ENCODE assay signal across 11 cellular contexts in the genomic region with DNA sequence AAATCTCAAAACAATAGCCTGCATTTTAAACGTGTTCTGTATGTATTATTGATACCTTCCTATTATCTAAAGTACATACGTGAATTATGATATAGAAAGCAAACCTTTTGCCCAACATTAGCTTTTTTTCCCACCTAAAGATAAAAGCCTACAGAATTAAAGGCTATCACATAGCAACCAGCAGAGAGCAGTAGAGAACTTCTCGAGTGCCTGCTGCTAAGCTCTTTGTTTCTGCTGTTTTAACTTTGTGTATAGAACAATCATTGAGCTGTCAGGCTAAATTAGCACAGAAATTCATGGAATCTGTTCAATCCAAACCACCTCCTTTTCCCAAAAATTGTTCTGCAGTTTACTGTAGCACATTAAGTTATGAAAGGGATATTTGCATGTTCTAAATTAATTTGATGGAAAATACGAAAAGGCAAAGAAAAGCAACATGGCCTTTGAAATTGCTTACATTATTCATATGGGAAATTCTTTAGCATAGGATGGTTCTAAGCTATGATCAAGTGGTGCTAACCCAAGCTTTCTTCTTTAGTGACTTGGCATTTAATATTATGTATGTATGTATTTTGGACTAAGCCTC.
DNase-seq lines count a peak whose midpoint lies in the region; ATAC-seq and TF ChIP-seq lines count a peak whose summit lies in the region.
"Had no signal": no experiment of that assay in that cellular context is flagged by ENCODE, and none has a peak within 500 bp of the region (broad histone marks: within the 10 kb centered on the region; RNA-seq: fewer than 3 reads in every experiment).

No MANE protein-coding gene starts in this region.

- H3K9me3 ChIP-seq in naive thymus-derived CD4-positive, alpha-beta T cell (ENCODE audit: control insufficient read depth in 2 of 3, low read length in 3 of 3) = no peaks in the 10 kb centered on the region
- no peaks in the 10 kb centered on the region for H3K9me3 ChIP-seq in gastrocnemius medialis

- ATAC-seq in GM18867 (IDR thresholded peaks at IDR 0.05; ENCODE audit: unreplicated experiment) (peak; percentile 75), gastrocnemius medialis (no peak)
- ATAC-seq in naive thymus-derived CD4-positive, alpha-beta T cell = no peak

- no peak overlapping the region for H3K4me3 ChIP-seq in cardiac fibroblast (replicated peaks in 1 of 2; ENCODE audit: low read depth in 2 of 2, low read length in 2 of 2)
- H3K4me3 ChIP-seq in naive thymus-derived CD4-positive, alpha-beta T cell (ENCODE audit: low read length) = no peak overlapping the region
- no peak overlapping the region for H3K4me3 ChIP-seq in gastrocnemius medialis

- DNase-seq in AML-193 (lab: John Stamatoyannopoulos, UW) (peak; percentile 23 to 26), NCI-H446 treated with DMSO at 0.1 percent for 48 hours (lab: John Stamatoyannopoulos, UW) (peak; percentile 40), cardiac fibroblast (ENCODE audit: low read depth in 2 of 2) (peak; percentile 57 to 58), gastrocnemius medialis (no peak), NCI-H1930 (lab: John Stamatoyannopoulos, UW) (no peak)
- DNase-seq in naive thymus-derived CD4-positive, alpha-beta T cell = peak in 6 of 9 donors; percentile 21 to 55 (median 39)
- no peak for DNase-seq in activated CD4-positive, alpha-beta memory T cell treated with anti-CD3 and anti-CD28 coated beads, Interleukin-2, amount 10 ng/mL, durations not matched to agents 7 days and 5 days

- peaks cover 0 to 15% (median 4%) of the 10 kb centered on the region in 11 donors for H3K9me3 Mint-ChIP-seq in naive thymus-derived CD4-positive, alpha-beta T cell
- H3K9me3 Mint-ChIP-seq in activated CD4-positive, alpha-beta memory T cell treated with anti-CD3 and anti-CD28 coated beads, Interleukin-2, amount 10 ng/mL, durations not matched to agents 7 days and 5 days = no peaks in the 10 kb centered on the region

- TF ChIP-seq POLR2A in gastrocnemius medialis (IDR thresholded peaks at IDR 0.05) = no peak

- H3K27ac ChIP-seq in naive thymus-derived CD4-positive, alpha-beta T cell (ENCODE audit: low read depth, low read length) = no peak overlapping the region
- no peak overlapping the region for H3K27ac ChIP-seq in gastrocnemius medialis
- H3K27ac ChIP-seq: epithelial cell of prostate, HL-60 had no signal

- peaks cover 0 to 8% (median 4%) of the 10 kb centered on the region in 5 donors for H3K27me3 Mint-ChIP-seq in naive thymus-derived CD4-positive, alpha-beta T cell
- H3K27me3 Mint-ChIP-seq in activated CD4-positive, alpha-beta memory T cell treated with anti-CD3 and anti-CD28 coated beads, Interleukin-2, amount 10 ng/mL, durations not matched to agents 7 days and 5 days = peaks cover 5% of the 10 kb centered on the region

- TF ChIP-seq CTCF in cardiac fibroblast (IDR thresholded peaks at IDR 0.05; ENCODE audit: low read depth, low read length) = peak; percentile 64
- peak in 1 of 5 experiments; percentile 18 for TF ChIP-seq CTCF in gastrocnemius medialis (IDR thresholded peaks at IDR 0.05 in 4 of 5, conservative IDR thresholded peaks at IDR 0.05 in 1 of 5)

- no peak overlapping the region for H3K4me3 Mint-ChIP-seq in naive thymus-derived CD4-positive, alpha-beta T cell
- no peak overlapping the region for H3K4me3 Mint-ChIP-seq in activated CD4-positive, alpha-beta memory T cell treated with anti-CD3 and anti-CD28 coated beads, Interleukin-2, amount 10 ng/mL, durations not matched to agents 7 days and 5 days
- H3K4me3 Mint-ChIP-seq: stimulated activated naive CD8-positive, alpha-beta T cell treated with anti-CD3 and anti-CD28 coated beads, Interleukin-15, Interleukin-2, amounts not matched to agents 100 ng/mL and 50 ng/mL, for 24 hours had no signal

- H3K4me1 ChIP-seq in naive thymus-derived CD4-positive, alpha-beta T cell (ENCODE audit: control insufficient read depth in 2 of 2, insufficient read depth in 2 of 2, low read length in 2 of 2) = no peaks in the 10 kb centered on the region
- H3K4me1 ChIP-seq in gastrocnemius medialis = no peaks in the 10 kb centered on the region

- H3K4me1 Mint-ChIP-seq in naive thymus-derived CD4-positive, alpha-beta T cell = peaks cover 0 to 17% (median 13%) of the 10 kb centered on the region in 7 donors
- no peaks in the 10 kb centered on the region for H3K4me1 Mint-ChIP-seq in activated CD4-positive, alpha-beta memory T cell treated with anti-CD3 and anti-CD28 coated beads, Interleukin-2, amount 10 ng/mL, durations not matched to agents 7 days and 5 days

- POLR2A ChIA-PET in naive thymus-derived CD4-positive, alpha-beta T cell (lab: Charles Lee) = no interaction called here
- POLR2A ChIA-PET in activated CD4-positive, alpha-beta memory T cell treated with anti-CD3 and anti-CD28 coated beads, Interleukin-2, amount 10 ng/mL, durations not matched to agents 7 days and 5 days (lab: Charles Lee) = no interaction called here

- intact Hi-C loops in naive thymus-derived CD4-positive, alpha-beta T cell (cut with micrococcal nuclease) = loop anchor here (2.0 kb wide), 2 partner anchors 16 to 1334 kb away; no protein-coding TSS in a partner anchor
- intact Hi-C loops in gastrocnemius medialis (cut with DNase I; ENCODE audit: low total_unique reads) = no loop called here

- in situ Hi-C loops in gastrocnemius medialis (cut with MboI; ENCODE audit: low sequenced_read_pairs in 4 of 4) = loop anchor here in 1 of 4 donors (25.0 kb wide), 1 partner anchor 1344 kb away; no protein-coding TSS in a partner anchor

- H3K36me3 Mint-ChIP-seq in naive thymus-derived CD4-positive, alpha-beta T cell = peaks cover 0 to 9% (median 0%) of the 10 kb centered on the region in 5 donors
- no peaks in the 10 kb centered on the region for H3K36me3 Mint-ChIP-seq in activated CD4-positive, alpha-beta memory T cell treated with anti-CD3 and anti-CD28 coated beads, Interleukin-2, amount 10 ng/mL, durations not matched to agents 7 days and 5 days (ENCODE audit: low read depth)

- CTCF ChIA-PET in naive thymus-derived CD4-positive, alpha-beta T cell (lab: Charles Lee) = interaction anchor here (0.6 to 1.1 kb wide), 8 partner anchors 9 to 688 kb away, joined by 3 to 6 read pairs (median 3); no protein-coding TSS in a partner anchor
- CTCF ChIA-PET in activated CD4-positive, alpha-beta memory T cell treated with anti-CD3 and anti-CD28 coated beads, Interleukin-2, amount 10 ng/mL, durations not matched to agents 7 days and 5 days (lab: Charles Lee) = interaction anchor here (0.9 kb wide), 1 partner anchor 14 kb away, joined by 3 read pairs; no protein-coding TSS in a partner anchor

- H3K27ac Mint-ChIP-seq in naive thymus-derived CD4-positive, alpha-beta T cell = no peak overlapping the region
- H3K27ac Mint-ChIP-seq in activated CD4-positive, alpha-beta memory T cell treated with anti-CD3 and anti-CD28 coated beads, Interleukin-2, amount 10 ng/mL, durations not matched to agents 7 days and 5 days = no peak overlapping the region
- H3K27ac Mint-ChIP-seq: stimulated activated naive CD8-positive, alpha-beta T cell treated with anti-CD3 and anti-CD28 coated beads, Interleukin-15, Interleukin-2, amounts not matched to agents 100 ng/mL and 50 ng/mL, for 24 hours had no signal

- H3K27me3 ChIP-seq in naive thymus-derived CD4-positive, alpha-beta T cell (ENCODE audit: control insufficient read depth in 2 of 2, insufficient read depth in 2 of 2, low read length in 2 of 2) = no peaks in the 10 kb centered on the region
- no peaks in the 10 kb centered on the region for H3K27me3 ChIP-seq in gastrocnemius medialis

- no peaks in the 10 kb centered on the region for H3K36me3 ChIP-seq in naive thymus-derived CD4-positive, alpha-beta T cell (ENCODE audit: control insufficient read depth in 2 of 3, insufficient read depth in 3 of 3, low read length in 3 of 3)
- no peaks in the 10 kb centered on the region for H3K36me3 ChIP-seq in gastrocnemius medialis

Comparison
In these comparisons a context has a peak if more than half of its experiments do, and no peak if none do; other contexts are left out.
1. DNase-seq: peak in AML-193 (2 of 2), NCI-H446 treated with DMSO at 0.1 percent for 48 hours (single experiment), cardiac fibroblast (2 of 2) and naive thymus-derived CD4-positive, alpha-beta T cell (6 of 9); none in activated CD4-positive, alpha-beta memory T cell treated with anti-CD3 and anti-CD28 coated beads, Interleukin-2, amount 10 ng/mL, durations not matched to agents 7 days and 5 days (single experiment), gastrocnemius medialis (0 of 2) and NCI-H1930 (0 of 2).